Comparison of ENCODE assay signal across 9 cellular contexts in the genomic region with DNA sequence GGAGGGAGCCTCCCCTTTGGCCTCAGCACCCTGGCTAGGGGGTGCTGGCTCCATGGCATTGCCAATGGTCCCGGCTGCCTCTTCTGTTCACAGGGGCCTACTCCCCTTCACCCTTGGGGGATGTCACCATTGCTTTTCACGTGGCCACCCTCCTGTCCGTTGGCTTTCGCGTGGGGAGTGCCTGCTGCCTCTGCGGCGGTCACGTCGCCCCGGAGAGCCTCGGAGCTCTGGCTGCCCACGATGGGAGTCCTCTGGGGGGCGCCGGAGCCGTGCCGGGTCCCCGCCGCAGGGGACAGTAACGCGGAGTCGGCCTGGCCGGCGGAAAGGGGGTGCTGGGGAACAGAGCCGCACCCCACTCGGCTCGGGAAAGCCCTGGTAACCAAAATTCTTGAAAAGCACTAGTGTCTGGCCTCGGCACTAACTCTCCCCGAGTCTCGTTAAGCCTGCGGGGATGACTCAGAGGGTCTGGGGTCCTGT. TPM values are rescaled to one million over a fixed set of nuclear protein-coding genes. Genes with fewer than 3 reads are reported as not detected.
DNase-seq lines count a peak whose midpoint lies in the region; ATAC-seq and TF ChIP-seq lines count a peak whose summit lies in the region.
"Had no signal": no experiment of that assay in that cellular context is flagged by ENCODE, and none has a peak within 500 bp of the region (broad histone marks: within the 10 kb centered on the region; RNA-seq: fewer than 3 reads in every experiment).

No MANE protein-coding gene starts in this region.

- peak overlapping the region; percentile 79 to 89 for H3K4me3 Mint-ChIP-seq in stimulated activated naive B cell treated with anti-CD40 and anti-IgM and Interleukin-4, amounts not matched to agents 10 μg/mL and 1 μg/mL and 100 μg/mL, for 72 hours

- no peak for TF ChIP-seq CTCF in lung (IDR thresholded peaks at IDR 0.05; ENCODE audit: control extremely low read depth, extremely low read depth)

- H3K27me3 ChIP-seq in lung (ENCODE audit: control insufficient read depth, insufficient read depth), result no peaks in the 10 kb centered on the region

- H3K27ac ChIP-seq in lung (ENCODE audit: low read depth in 1 of 2, low read length in 1 of 2), result peak overlapping the region; percentile 94 to 97

- peak overlapping the region; percentile 77 for H3K4me3 ChIP-seq in lung

- H3K36me3 Mint-ChIP-seq in stimulated activated naive B cell treated with anti-CD40 and anti-IgM and Interleukin-4, amounts not matched to agents 10 μg/mL and 1 μg/mL and 100 μg/mL, for 72 hours, result peaks cover 7 to 17% of the 10 kb centered on the region in 2 donors

- no peaks in the 10 kb centered on the region for H3K9me3 ChIP-seq in lung (ENCODE audit: control insufficient read depth in 2 of 2, insufficient read depth in 1 of 2, low read length in 1 of 2)

- H3K9me3 Mint-ChIP-seq in stimulated activated naive B cell treated with anti-CD40 and anti-IgM and Interleukin-4, amounts not matched to agents 10 μg/mL and 1 μg/mL and 100 μg/mL, for 72 hours, result no peaks in the 10 kb centered on the region

- H3K4me1 Mint-ChIP-seq in stimulated activated naive B cell treated with anti-CD40 and anti-IgM and Interleukin-4, amounts not matched to agents 10 μg/mL and 1 μg/mL and 100 μg/mL, for 72 hours, result peaks cover 17 to 24% of the 10 kb centered on the region in 2 donors

- 0 to 1% methylated on average over 30 of the region's 30 CpGs for WGBS in lung, 2 donors

- peak; percentile 22 for ATAC-seq in GM18909 (IDR thresholded peaks at IDR 0.05; ENCODE audit: poor library complexity, unreplicated experiment)
- peak; percentile 7 for ATAC-seq in HG03571 (IDR thresholded peaks at IDR 0.05; ENCODE audit: unreplicated experiment)
- peak; percentile 22 for ATAC-seq in lung (ENCODE audit: insufficient read depth, low FRiP score)
- ATAC-seq in stimulated activated naive B cell treated with anti-CD40 and anti-IgM and Interleukin-4, amounts not matched to agents 10 μg/mL and 1 μg/mL and 100 μg/mL, for 72 hours (replicated peaks), result peak; percentile 27 to 40

- peaks cover 0 to 3% of the 10 kb centered on the region in 2 donors for H3K4me1 ChIP-seq in lung (ENCODE audit: control insufficient read depth in 2 of 2, insufficient read depth in 2 of 2, low read length in 2 of 2)

- H3K36me3 ChIP-seq in lung (ENCODE audit: control insufficient read depth in 2 of 2, insufficient read depth in 2 of 2, low read length in 2 of 2), result peaks cover 0 to 15% of the 10 kb centered on the region in 2 donors

- H3K27me3 Mint-ChIP-seq in stimulated activated naive B cell treated with anti-CD40 and anti-IgM and Interleukin-4, amounts not matched to agents 10 μg/mL and 1 μg/mL and 100 μg/mL, for 72 hours, result no peaks in the 10 kb centered on the region

- DNase-seq in Ammon's horn (ENCODE audit: low spot score), result peak; percentile 30
- peak; percentile 23 for DNase-seq in T-helper 22 cell (ENCODE audit: low read depth)
- peak; percentile 51 for DNase-seq in dermis blood vessel endothelial cell
- DNase-seq in lung (ENCODE audit: low spot score), result peak; percentile 39
- DNase-seq in stimulated activated naive B cell treated with anti-CD40 and anti-IgM and Interleukin-4, amounts not matched to agents 10 μg/mL and 1 μg/mL and 100 μg/mL, for 72 hours, result peak; percentile 19
- no peak for DNase-seq in DMS153 treated with DMSO at 0.1 percent for 48 hours (lab: John Stamatoyannopoulos, UW; ENCODE audit: unreplicated experiment)

- peak overlapping the region; percentile 76 for H3K27ac Mint-ChIP-seq in stimulated activated naive B cell treated with anti-CD40 and anti-IgM and Interleukin-4, amounts not matched to agents 10 μg/mL and 1 μg/mL and 100 μg/mL, for 72 hours

RNA-seq across cellular contexts. Expression of gene HEBP2, which starts 0.7 kb away (rescaled TPM):
- total RNA-seq in dermis blood vessel endothelial cell, result 35.8 and 46.3 TPM in 2 replicates
- total RNA-seq in lung, result 10 to 100 TPM; 14.4 to 56.9 TPM
- 10 to 100 TPM; 21.1 to 30.4 TPM for polyA plus RNA-seq in lung

RNA-seq across cellular contexts. Expression of gene SMIM28, which starts 25.7 kb away (rescaled TPM):
- not detected in 2 replicates for total RNA-seq in dermis blood vessel endothelial cell
- total RNA-seq in lung, result not detected
- polyA plus RNA-seq in lung, result not detected
- total RNA-seq: SK-MEL-5 had no signal
